16 cellular contexts compared by ENCODE assay signal in genomic region chr2:230224458-230224857, GRCh38. TPM values are rescaled to one million over a fixed set of nuclear protein-coding genes. Genes with fewer than 3 reads are reported as not detected.
DNase-seq lines count a peak whose midpoint lies in the region; ATAC-seq and TF ChIP-seq lines count a peak whose summit lies in the region.
"Had no signal": no experiment of that assay in that cellular context is flagged by ENCODE, and none has a peak within 500 bp of the region (broad histone marks: within the 10 kb centered on the region; RNA-seq: fewer than 3 reads in every experiment).

No MANE protein-coding gene starts in this region.

- no peaks in the 10 kb centered on the region for H3K27me3 Mint-ChIP-seq in activated CD4-positive, alpha-beta T cell treated with anti-CD3 and anti-CD28 coated beads for 36 hours
- H3K27me3 Mint-ChIP-seq in activated CD4-positive, alpha-beta memory T cell treated with anti-CD3 and anti-CD28 coated beads, Interleukin-2, amount 10 ng/mL, durations not matched to agents 7 days and 5 days = no peaks in the 10 kb centered on the region
- H3K27me3 Mint-ChIP-seq in memory B cell = no peaks in the 10 kb centered on the region
- H3K27me3 Mint-ChIP-seq: progenitor cell of endocrine pancreas had no signal

- H3K36me3 Mint-ChIP-seq in activated CD4-positive, alpha-beta T cell treated with anti-CD3 and anti-CD28 coated beads for 36 hours (ENCODE audit: low read depth) = peaks cover 18% of the 10 kb centered on the region
- H3K36me3 Mint-ChIP-seq in activated CD4-positive, alpha-beta memory T cell treated with anti-CD3 and anti-CD28 coated beads, Interleukin-2, amount 10 ng/mL, durations not matched to agents 7 days and 5 days (ENCODE audit: low read depth) = peaks cover 20% of the 10 kb centered on the region
- H3K36me3 Mint-ChIP-seq in memory B cell = peaks cover 5% of the 10 kb centered on the region

- peak overlapping the region; percentile 81 for H3K4me3 Mint-ChIP-seq in activated CD4-positive, alpha-beta T cell treated with anti-CD3 and anti-CD28 coated beads for 36 hours
- peak overlapping the region; percentile 77 for H3K4me3 Mint-ChIP-seq in activated CD4-positive, alpha-beta memory T cell treated with anti-CD3 and anti-CD28 coated beads, Interleukin-2, amount 10 ng/mL, durations not matched to agents 7 days and 5 days
- H3K4me3 Mint-ChIP-seq in memory B cell = peak overlapping the region; percentile 93

- POLR2A ChIA-PET in activated CD4-positive, alpha-beta T cell treated with anti-CD3 and anti-CD28 coated beads for 36 hours (lab: Charles Lee) = interaction anchor here (1.2 kb wide), 1 partner anchor 490 kb away, joined by 3 read pairs; no protein-coding TSS in a partner anchor
- POLR2A ChIA-PET in activated CD4-positive, alpha-beta memory T cell treated with anti-CD3 and anti-CD28 coated beads, Interleukin-2, amount 10 ng/mL, durations not matched to agents 7 days and 5 days (lab: Charles Lee) = interaction anchor here (0.6 to 4.6 kb wide), 13 partner anchors 7 to 489 kb away, joined by 3 to 49 read pairs (median 9); partner anchors contain the start of genes SP100 and SP140L

- no peak for TF ChIP-seq CTCF in GM12865 (IDR thresholded peaks at IDR 0.05; ENCODE audit: insufficient read depth, low read depth, low read length, missing control alignments)

- DNase-seq in activated CD4-positive, alpha-beta T cell treated with anti-CD3 and anti-CD28 coated beads for 36 hours = no peak
- DNase-seq in activated CD4-positive, alpha-beta T cell treated with anti-CD3 and anti-CD28 coated beads, Interleukin-2, amount 50 U/mL, for 4 hours = no peak
- DNase-seq in GM12865 (ENCODE audit: low read depth) (no peak), memory B cell (ENCODE audit: low spot score in 2 of 2) (no peak), NCI-H510A treated with DMSO at 0.1 percent for 48 hours (lab: John Stamatoyannopoulos, UW) (no peak), LoVo (ENCODE audit: low spot score) (no peak)
- no peak for DNase-seq in activated CD4-positive, alpha-beta memory T cell treated with anti-CD3 and anti-CD28 coated beads, Interleukin-2, amount 10 ng/mL, durations not matched to agents 7 days and 5 days
- DNase-seq: cerebellar nuclear complex; foreskin fibroblast; left ventricle myocardium inferior; NCI-H774; stimulated activated naive CD4-positive, alpha-beta T cell treated with Interleukin-2 at 50 U/mL for 16 hours; upper lobe of right lung had no signal

- peaks cover 49% of the 10 kb centered on the region for H3K4me1 Mint-ChIP-seq in activated CD4-positive, alpha-beta T cell treated with anti-CD3 and anti-CD28 coated beads for 36 hours
- peaks cover 65% of the 10 kb centered on the region for H3K4me1 Mint-ChIP-seq in activated CD4-positive, alpha-beta memory T cell treated with anti-CD3 and anti-CD28 coated beads, Interleukin-2, amount 10 ng/mL, durations not matched to agents 7 days and 5 days
- peaks cover 48% of the 10 kb centered on the region for H3K4me1 Mint-ChIP-seq in memory B cell

- intact Hi-C loops in activated CD4-positive, alpha-beta T cell treated with anti-CD3 and anti-CD28 coated beads for 36 hours (cut with DNase I, micrococcal nuclease) = loop anchor here in 1 of 2 experiments (5.0 kb wide), 1 partner anchor 388 kb away; no protein-coding TSS in a partner anchor

- H3K4me3 ChIP-seq in GM12865 (ENCODE audit: low read depth, low read length) = peak overlapping the region; percentile 70
- H3K4me3 ChIP-seq: HAP-1, upper lobe of right lung had no signal

- CTCF ChIA-PET in activated CD4-positive, alpha-beta T cell treated with anti-CD3 and anti-CD28 coated beads for 36 hours (lab: Charles Lee) = no interaction called here
- CTCF ChIA-PET in activated CD4-positive, alpha-beta memory T cell treated with anti-CD3 and anti-CD28 coated beads, Interleukin-2, amount 10 ng/mL, durations not matched to agents 7 days and 5 days (lab: Charles Lee) = interaction anchor here (0.9 kb wide), 1 partner anchor 99 kb away, joined by 4 read pairs; no protein-coding TSS in a partner anchor

- ATAC-seq in activated CD4-positive, alpha-beta T cell treated with anti-CD3 and anti-CD28 coated beads for 36 hours = no peak
- no peak for ATAC-seq in memory B cell (ENCODE audit: low read depth)
- ATAC-seq in GM21360 (IDR thresholded peaks at IDR 0.05; ENCODE audit: unreplicated experiment) = no peak

- H3K9me3 Mint-ChIP-seq in activated CD4-positive, alpha-beta T cell treated with anti-CD3 and anti-CD28 coated beads for 36 hours (ENCODE audit: low read depth) = no peaks in the 10 kb centered on the region
- no peaks in the 10 kb centered on the region for H3K9me3 Mint-ChIP-seq in activated CD4-positive, alpha-beta memory T cell treated with anti-CD3 and anti-CD28 coated beads, Interleukin-2, amount 10 ng/mL, durations not matched to agents 7 days and 5 days
- H3K9me3 Mint-ChIP-seq in memory B cell = no peaks in the 10 kb centered on the region

- H3K27ac Mint-ChIP-seq in activated CD4-positive, alpha-beta T cell treated with anti-CD3 and anti-CD28 coated beads for 36 hours = peak overlapping the region; percentile 96
- peak overlapping the region; percentile 94 for H3K27ac Mint-ChIP-seq in activated CD4-positive, alpha-beta memory T cell treated with anti-CD3 and anti-CD28 coated beads, Interleukin-2, amount 10 ng/mL, durations not matched to agents 7 days and 5 days
- H3K27ac Mint-ChIP-seq in memory B cell = peak overlapping the region; percentile 97
- H3K27ac Mint-ChIP-seq: progenitor cell of endocrine pancreas had no signal

RNA-seq across cellular contexts. Expression of gene SP140, which starts 1.1 kb away (rescaled TPM):
- total RNA-seq in activated CD4-positive, alpha-beta T cell treated with anti-CD3 and anti-CD28 coated beads for 36 hours = 10 to 100 TPM; 71.3 to 84.2 TPM
- 100 to 1,000 TPM; 132 to 137 TPM for total RNA-seq in activated CD4-positive, alpha-beta memory T cell treated with anti-CD3 and anti-CD28 coated beads, Interleukin-2, amount 10 ng/mL, durations not matched to agents 7 days and 5 days

RNA-seq across cellular contexts. Expression of gene SP110, which starts 4.7 kb away (rescaled TPM):
- 100 to 1,000 TPM in 1 of 2 experiments, 10 to 100 TPM in 1; 96.2 to 111 TPM for total RNA-seq in activated CD4-positive, alpha-beta T cell treated with anti-CD3 and anti-CD28 coated beads for 36 hours
- 100 to 1,000 TPM; 125 to 128 TPM for total RNA-seq in activated CD4-positive, alpha-beta memory T cell treated with anti-CD3 and anti-CD28 coated beads, Interleukin-2, amount 10 ng/mL, durations not matched to agents 7 days and 5 days
